12 cellular contexts compared by ENCODE assay signal in genomic region chr7:85719981-85720963, GRCh38.
DNase-seq lines count a peak whose midpoint lies in the region; TF ChIP-seq lines count a peak whose summit lies in the region.
"Had no signal": no experiment of that assay in that cellular context is flagged by ENCODE, and none has a peak within 500 bp of the region (broad histone marks: within the 10 kb centered on the region; RNA-seq: fewer than 3 reads in every experiment).

No MANE protein-coding gene starts in this region.

- no peak for TF ChIP-seq POLR2A in suprapubic skin (IDR thresholded peaks at IDR 0.05)

- no peak for TF ChIP-seq CTCF in neutrophil (IDR thresholded peaks at IDR 0.05)
- TF ChIP-seq CTCF in suprapubic skin (IDR thresholded peaks at IDR 0.05): no peak

- 48% methylated on average over 4 of the region's 4 CpGs for WGBS in suprapubic skin

- H3K27me3 ChIP-seq in neutrophil (no peaks in the 10 kb centered on the region), suprapubic skin (no peaks in the 10 kb centered on the region)
- H3K27me3 ChIP-seq: right lobe of liver had no signal

- TF ChIP-seq EP300 in suprapubic skin (IDR thresholded peaks at IDR 0.05): no peak

- H3K27ac ChIP-seq in neutrophil (peak overlapping the region; percentile 68), suprapubic skin (no peak overlapping the region)
- H3K27ac ChIP-seq: right lobe of liver had no signal

- peak; percentile 55 for DNase-seq in GF-D8 (lab: John Stamatoyannopoulos, UW)
- DNase-seq in NCI-H460 (ENCODE audit: extremely low read depth, low read depth): peak; percentile 33
- DNase-seq in dedifferentiated amniotic fluid mesenchymal stem cell (ENCODE audit: extremely low spot score): peak; percentile 69
- no peak for DNase-seq in suprapubic skin (ENCODE audit: low spot score in 2 of 2)
- DNase-seq in NCI-H524 (lab: John Stamatoyannopoulos, UW): no peak
- DNase-seq in stimulated activated CD4-positive, alpha-beta T cell treated with anti-CD3 and anti-CD28 coated beads, Interleukin-4, amount 100 ng/mL, for 4 hours: no peak
- DNase-seq in stimulated activated CD4-positive, alpha-beta T cell treated with anti-CD3 and anti-CD28 coated beads, Interleukin-4, amount 100 ng/mL, for 1 hour: no peak
- DNase-seq: immature natural killer cell, right lobe of liver, T-helper 1 cell had no signal

- H3K36me3 ChIP-seq in neutrophil (no peaks in the 10 kb centered on the region), suprapubic skin (no peaks in the 10 kb centered on the region)
- H3K36me3 ChIP-seq: right lobe of liver had no signal

- H3K9me3 ChIP-seq in neutrophil (no peaks in the 10 kb centered on the region), suprapubic skin (no peaks in the 10 kb centered on the region)
- H3K9me3 ChIP-seq: right lobe of liver had no signal

- H3K4me1 ChIP-seq in neutrophil (ENCODE audit: control insufficient read depth in 1 of 2, insufficient read depth in 1 of 2, low read depth in 1 of 2, low read length in 1 of 2): peaks cover 13 to 18% of the 10 kb centered on the region in 2 experiments
- H3K4me1 ChIP-seq in suprapubic skin: peaks cover 5% of the 10 kb centered on the region
- H3K4me1 ChIP-seq: right lobe of liver had no signal

- H3K4me3 ChIP-seq in neutrophil (ENCODE audit: low read depth in 1 of 2, low read length in 1 of 2) (peak overlapping the region in 1 of 2 experiments; percentile 15), suprapubic skin (no peak overlapping the region)
- H3K4me3 ChIP-seq: coronary artery, right lobe of liver had no signal

Comparison
In these comparisons a context has a peak if more than half of its experiments do, and no peak if none do; other contexts are left out.
1. DNase-seq: peak in GF-D8 (single experiment), NCI-H460 (single experiment) and dedifferentiated amniotic fluid mesenchymal stem cell (single experiment); none in suprapubic skin (0 of 2), NCI-H524 (0 of 2), stimulated activated CD4-positive, alpha-beta T cell treated with anti-CD3 and anti-CD28 coated beads, Interleukin-4, amount 100 ng/mL, for 4 hours (0 of 2) and stimulated activated CD4-positive, alpha-beta T cell treated with anti-CD3 and anti-CD28 coated beads, Interleukin-4, amount 100 ng/mL, for 1 hour (single experiment).